19 cellular contexts compared by ENCODE assay signal in genomic region chr19:39827216-39827615, GRCh38. TPM values are rescaled to one million over a fixed set of nuclear protein-coding genes. Genes with fewer than 3 reads are reported as not detected.
DNase-seq lines count a peak whose midpoint lies in the region; ATAC-seq and TF ChIP-seq lines count a peak whose summit lies in the region.
"Had no signal": no experiment of that assay in that cellular context is flagged by ENCODE, and none has a peak within 500 bp of the region (broad histone marks: within the 10 kb centered on the region; RNA-seq: fewer than 3 reads in every experiment).

No MANE protein-coding gene starts in this region.

- CTCF ChIA-PET in HEK293 (lab: Yijun Ruan, JAX): interaction anchor here (0.6 to 2.9 kb wide), 2 partner anchors 17 to 35 kb away, joined by 3 to 18 read pairs; no protein-coding TSS in a partner anchor

- peak overlapping the region; percentile 62; the same call in 1 of the 2 replicates for H3K4me2 ChIP-seq in KMS-11
- H3K4me2 ChIP-seq: A549, GM23338 had no signal

- TF ChIP-seq CTCF in HEK293 (tag by site-specific recombination; IDR thresholded peaks at IDR 0.05) (no peak), KMS-11 (conservative IDR thresholded peaks at IDR 0.05; ENCODE audit: low read depth, low read length) (no peak), gastrocnemius medialis (IDR thresholded peaks at IDR 0.05 in 4 of 5, conservative IDR thresholded peaks at IDR 0.05 in 1 of 5) (no peak), chondrocyte (IDR thresholded peaks at IDR 0.05) (no peak)

- no peaks in the 10 kb centered on the region for H4K20me1 ChIP-seq in KMS-11 (ENCODE audit: insufficient read depth)

- no peak for TF ChIP-seq POLR2A in gastrocnemius medialis (IDR thresholded peaks at IDR 0.05)

- peak overlapping the region; percentile 55 to 80 for H3K4me3 Mint-ChIP-seq in effector memory CD8-positive, alpha-beta T cell
- H3K4me3 Mint-ChIP-seq in chondrocyte (ENCODE audit: unreplicated experiment): no peak overlapping the region
- H3K4me3 Mint-ChIP-seq: GM23338 had no signal

- no peak for ATAC-seq in effector memory CD8-positive, alpha-beta T cell (replicated peaks)
- no peak for ATAC-seq in gastrocnemius medialis
- ATAC-seq in GM18909 (IDR thresholded peaks at IDR 0.05; ENCODE audit: poor library complexity, unreplicated experiment): no peak
- ATAC-seq in HG02970 (IDR thresholded peaks at IDR 0.05; ENCODE audit: low FRiP score, unreplicated experiment): no peak
- ATAC-seq: A549; CD8-positive, alpha-beta T cell; GM23338; HepG2; K562 had no signal

- peaks cover 43% of the 10 kb centered on the region for H3K36me3 Mint-ChIP-seq in effector memory CD8-positive, alpha-beta T cell (ENCODE audit: insufficient read depth)
- peaks cover 17% of the 10 kb centered on the region for H3K36me3 Mint-ChIP-seq in chondrocyte (ENCODE audit: low read depth)

- H3K27me3 ChIP-seq in KMS-11 (ENCODE audit: insufficient read depth, low read depth) (no peaks in the 10 kb centered on the region), gastrocnemius medialis (no peaks in the 10 kb centered on the region)
- H3K27me3 ChIP-seq: BE2C had no signal

- H3K4me1 Mint-ChIP-seq in effector memory CD8-positive, alpha-beta T cell (ENCODE audit: low read depth in 2 of 2): peaks cover 25 to 30% of the 10 kb centered on the region in 2 donors
- H3K4me1 Mint-ChIP-seq in chondrocyte (ENCODE audit: low read depth): peaks cover 5% of the 10 kb centered on the region

- intact Hi-C loops in gastrocnemius medialis (cut with DNase I; ENCODE audit: low total_unique reads): loop anchor here (10.0 kb wide), 1 partner anchor 438 kb away; no protein-coding TSS in a partner anchor

- no peak overlapping the region for H2AFZ ChIP-seq in KMS-11 (ENCODE audit: low read depth)
- H2AFZ ChIP-seq: GM23338 had no signal

- peaks cover 64 to 85% of the 10 kb centered on the region in 2 experiments for H3K36me3 ChIP-seq in HEK293 (ENCODE audit: control insufficient read depth in 2 of 2, insufficient read depth in 1 of 2, low read length in 2 of 2)
- H3K36me3 ChIP-seq in KMS-11 (ENCODE audit: insufficient read depth): no peaks in the 10 kb centered on the region
- peaks cover 0 to 55% of the 10 kb centered on the region in 2 donors for H3K36me3 ChIP-seq in gastrocnemius medialis

- H3K79me2 ChIP-seq in KMS-11 (ENCODE audit: insufficient read depth, low read depth): no peaks in the 10 kb centered on the region

- in situ Hi-C loops in gastrocnemius medialis (cut with MboI; ENCODE audit: low sequenced_read_pairs in 4 of 4): loop anchor here in 2 of 4 donors (25.0 kb wide), 2 partner anchors 290 to 390 kb away; partner anchors contain the start of genes RPS16 (in 2 of the 2), SUPT5H (in 2 of the 2), EID2 (in 1 of the 2) and EID2B (in 1 of the 2)

- H3K9ac ChIP-seq in KMS-11: no peak overlapping the region

- H3K27me3 Mint-ChIP-seq in effector memory CD8-positive, alpha-beta T cell: no peaks in the 10 kb centered on the region
- H3K27me3 Mint-ChIP-seq in chondrocyte (ENCODE audit: low read depth): no peaks in the 10 kb centered on the region

- DNase-seq in effector memory CD8-positive, alpha-beta T cell: no peak
- DNase-seq in gastrocnemius medialis: no peak
- DNase-seq in nucleus accumbens (lab: John Stamatoyannopoulos, UW): no peak
- no peak for DNase-seq in chondrocyte (ENCODE audit: low spot score)
- DNase-seq: BE2C; CD8-positive, alpha-beta T cell; COR-L47; DND-41; GDM1 had no signal

- no peaks in the 10 kb centered on the region for H3K9me3 Mint-ChIP-seq in effector memory CD8-positive, alpha-beta T cell
- no peaks in the 10 kb centered on the region for H3K9me3 Mint-ChIP-seq in chondrocyte (ENCODE audit: low read depth)
- H3K9me3 Mint-ChIP-seq: CD8-positive, alpha-beta T cell; GM23338 had no signal

- H3K9me3 ChIP-seq in HEK293 (ENCODE audit: control insufficient read depth, insufficient read depth, low read depth, low read length): no peaks in the 10 kb centered on the region
- H3K9me3 ChIP-seq in gastrocnemius medialis: no peaks in the 10 kb centered on the region
- H3K9me3 ChIP-seq: A549, BE2C had no signal

- peak overlapping the region in 1 of 2 donors; percentile 94 for H3K27ac Mint-ChIP-seq in effector memory CD8-positive, alpha-beta T cell
- no peak overlapping the region for H3K27ac Mint-ChIP-seq in chondrocyte (ENCODE audit: unreplicated experiment)
- H3K27ac Mint-ChIP-seq: GM23338 had no signal

- H3K4me1 ChIP-seq in HEK293 (ENCODE audit: control insufficient read depth, insufficient read depth, low read length): peaks cover 18% of the 10 kb centered on the region
- peaks cover 15% of the 10 kb centered on the region for H3K4me1 ChIP-seq in KMS-11 (ENCODE audit: low read depth, poor library complexity, severe bottlenecking)
- H3K4me1 ChIP-seq in gastrocnemius medialis: peaks cover 36 to 60% of the 10 kb centered on the region in 2 donors

- H3K4me3 ChIP-seq in HEK293 (ENCODE audit: low read depth, low read length) (no peak overlapping the region), KMS-11 (IDR thresholded peaks at IDR 0.05; ENCODE audit: insufficient read depth, low read depth, low read length) (no peak overlapping the region), gastrocnemius medialis (no peak overlapping the region)
- H3K4me3 ChIP-seq: A549, GM23338, K562 had no signal

- POLR2A ChIA-PET in HEK293 (lab: Yijun Ruan, JAX): interaction anchor here (0.6 to 1.8 kb wide), 3 partner anchors 27 to 703 kb away, joined by 3 to 9 read pairs (median 6); no protein-coding TSS in a partner anchor

- no peak overlapping the region for H3K27ac ChIP-seq in HEK293 (ENCODE audit: extremely low read depth, low read depth, low read length)
- H3K27ac ChIP-seq in KMS-11: no peak overlapping the region
- peak overlapping the region in 3 of 4 donors; percentile 38 to 99 (median 90) for H3K27ac ChIP-seq in gastrocnemius medialis
- H3K27ac ChIP-seq: A549, C4-2B had no signal

TF ChIP-seq in HEK293, 187 proteins besides CTCF, POLR2A, EP300 and RAD21:
- TF ChIP-seq ZNF514 (tag by site-specific recombination; IDR thresholded peaks at IDR 0.05) (no peak), YY2 (tag by site-specific recombination; IDR thresholded peaks at IDR 0.05) (no peak), BCL11B (tag by site-specific recombination; IDR thresholded peaks at IDR 0.05; ENCODE audit: low read depth) (peak; percentile 75; the same call in 1 of the 2 replicates)
TF ChIP-seq in HEK293: peak in this region for 1.

RNA-seq across cellular contexts. Expression of gene DYRK1B, which starts 6.7 kb away (rescaled TPM):
- total RNA-seq in gastrocnemius medialis (10 to 100 TPM; 39.6 to 68.7 (median 61.8) TPM), chondrocyte (15.0 to 20.0 TPM (median 19.6 TPM) in 3 replicates)

RNA-seq across cellular contexts. Expression of gene FBL, which starts 19.0 kb away (rescaled TPM):
- total RNA-seq in gastrocnemius medialis: 10 to 100 TPM; 40.4 to 79.4 (median 67.0) TPM
- 95.0 to 119 TPM (median 104 TPM) in 3 replicates for total RNA-seq in chondrocyte

RNA-seq across cellular contexts. Expression of gene LEUTX, which starts 48.6 kb away (rescaled TPM):
- total RNA-seq in gastrocnemius medialis (not detected), chondrocyte (not detected in 3 replicates)
- total RNA-seq: CD8-positive, alpha-beta T cell; GM23338; H7; HepG2; K562 had no signal

Comparison
In these comparisons a context has a peak if more than half of its experiments do, and no peak if none do; other contexts are left out.
1. H3K27ac ChIP-seq: peak in gastrocnemius medialis (3 of 4); none in HEK293 (single experiment) and KMS-11 (single experiment).